28 cellular contexts compared by ENCODE assay signal in genomic region chr19:15864824-15865223, GRCh38. TPM values are rescaled to one million over a fixed set of nuclear protein-coding genes. Genes with fewer than 3 reads are reported as not detected.
"Had no signal": no experiment of that assay in that cellular context is flagged by ENCODE, and none has a peak within 500 bp of the region (broad histone marks: within the 10 kb centered on the region; RNA-seq: fewer than 3 reads in every experiment).

No MANE protein-coding gene starts in this region.

- H3K27ac ChIP-seq: brain microvascular endothelial cell, cardiac muscle cell, RWPE1, SJCRH30, VCaP had no signal

- DNase-seq: activated CD4-positive, alpha-beta memory T cell treated with anti-CD3 and anti-CD28 coated beads for 36 hours; activated CD4-positive, alpha-beta T cell treated with anti-CD3 and anti-CD28 coated beads, Interleukin-2, amount 10 ng/mL, durations not matched to agents 7 days and 5 days; activated CD4-positive, CD25-positive, alpha-beta regulatory T cell; activated CD8-positive, alpha-beta memory T cell treated with anti-CD3 and anti-CD28 coated beads, Interleukin-2, amount 50 U/mL, for 4 hours; activated gamma-delta T cell treated with Interleukin-2 at 50 U/mL for 16 hours; activated naive CD4-positive, alpha-beta T cell treated with anti-CD3 and anti-CD28 coated beads, Interleukin-2, amount 10 ng/mL, durations not matched to agents 7 days and 5 days; activated naive CD8-positive, alpha-beta T cell treated with anti-CD3 and anti-CD28 coated beads for 36 hours; activated T-cell treated with anti-CD3 and anti-CD28 coated beads, Interleukin-2, amount 50 U/mL, for 72 hours; brain microvascular endothelial cell; Kasumi-1; NCI-H1048; NCI-H146; NCI-H187 treated with DMSO at 0.1 percent for 48 hours; NCI-H2081 treated with DMSO at 0.1 percent for 48 hours; NCI-H446; NCI-H524; Right ventricle myocardium superior; SJCRH30; SK-N-SH; SW 1271 had no signal

- H3K4me3 Mint-ChIP-seq: activated CD4-positive, alpha-beta memory T cell treated with anti-CD3 and anti-CD28 coated beads for 36 hours; activated CD4-positive, alpha-beta T cell treated with anti-CD3 and anti-CD28 coated beads, Interleukin-2, amount 10 ng/mL, durations not matched to agents 7 days and 5 days; activated naive CD4-positive, alpha-beta T cell treated with anti-CD3 and anti-CD28 coated beads, Interleukin-2, amount 10 ng/mL, durations not matched to agents 7 days and 5 days; activated naive CD8-positive, alpha-beta T cell treated with anti-CD3 and anti-CD28 coated beads for 36 hours; activated T-cell treated with anti-CD3 and anti-CD28 coated beads, Interleukin-2, amount 50 U/mL, for 72 hours had no signal

- H3K9me3 ChIP-seq: SJCRH30, SK-N-SH had no signal

- H3K4me1 Mint-ChIP-seq: activated naive CD4-positive, alpha-beta T cell treated with anti-CD3 and anti-CD28 coated beads, Interleukin-2, amount 10 ng/mL, durations not matched to agents 7 days and 5 days; activated naive CD8-positive, alpha-beta T cell treated with anti-CD3 and anti-CD28 coated beads for 36 hours had no signal

- H3K36me3 ChIP-seq: brain microvascular endothelial cell, cardiac muscle cell, SJCRH30 had no signal

- H3K36me3 Mint-ChIP-seq: activated CD4-positive, alpha-beta memory T cell treated with anti-CD3 and anti-CD28 coated beads for 36 hours; activated naive CD4-positive, alpha-beta T cell treated with anti-CD3 and anti-CD28 coated beads, Interleukin-2, amount 10 ng/mL, durations not matched to agents 7 days and 5 days; activated naive CD8-positive, alpha-beta T cell treated with anti-CD3 and anti-CD28 coated beads for 36 hours had no signal

- H3K9me3 Mint-ChIP-seq: activated CD4-positive, alpha-beta memory T cell treated with anti-CD3 and anti-CD28 coated beads for 36 hours; activated CD4-positive, alpha-beta T cell treated with anti-CD3 and anti-CD28 coated beads, Interleukin-2, amount 10 ng/mL, durations not matched to agents 7 days and 5 days; activated naive CD4-positive, alpha-beta T cell treated with anti-CD3 and anti-CD28 coated beads, Interleukin-2, amount 10 ng/mL, durations not matched to agents 7 days and 5 days; activated naive CD8-positive, alpha-beta T cell treated with anti-CD3 and anti-CD28 coated beads for 36 hours; activated T-cell treated with anti-CD3 and anti-CD28 coated beads, Interleukin-2, amount 50 U/mL, for 72 hours; activated T-helper 2 cell treated with anti-CD3 and anti-CD28 coated beads, Interferon-gamma antibody, Interleukin-2, Interleukin-4, amounts not matched to agents 10 μg/mL and 5 μg/mL and 100 μg/mL, durations not matched to agents 14 hours and 24 hours and 36 hours had no signal

- ATAC-seq: activated T-cell treated with anti-CD3 and anti-CD28 coated beads, Interleukin-2, amount 50 U/mL, for 72 hours; Panc1 had no signal

- H3K27ac Mint-ChIP-seq: activated CD4-positive, alpha-beta memory T cell treated with anti-CD3 and anti-CD28 coated beads for 36 hours; activated CD4-positive, alpha-beta T cell treated with anti-CD3 and anti-CD28 coated beads, Interleukin-2, amount 10 ng/mL, durations not matched to agents 7 days and 5 days; activated naive CD4-positive, alpha-beta T cell treated with anti-CD3 and anti-CD28 coated beads, Interleukin-2, amount 10 ng/mL, durations not matched to agents 7 days and 5 days; activated naive CD8-positive, alpha-beta T cell treated with anti-CD3 and anti-CD28 coated beads for 36 hours; activated T-cell treated with anti-CD3 and anti-CD28 coated beads, Interleukin-2, amount 50 U/mL, for 72 hours; activated T-helper 2 cell treated with anti-CD3 and anti-CD28 coated beads, Interferon-gamma antibody, Interleukin-2, Interleukin-4, amounts not matched to agents 10 μg/mL and 5 μg/mL and 100 μg/mL, durations not matched to agents 14 hours and 24 hours and 36 hours had no signal

- H3K27me3 Mint-ChIP-seq: activated naive CD8-positive, alpha-beta T cell treated with anti-CD3 and anti-CD28 coated beads for 36 hours had no signal

RNA-seq across cellular contexts. Expression of gene CYP4F2, which starts 33.0 kb away (rescaled TPM):
- total RNA-seq: activated CD4-positive, alpha-beta memory T cell treated with anti-CD3 and anti-CD28 coated beads for 36 hours; activated CD4-positive, alpha-beta T cell treated with anti-CD3 and anti-CD28 coated beads, Interleukin-2, amount 10 ng/mL, durations not matched to agents 7 days and 5 days; activated T-helper 2 cell treated with anti-CD3 and anti-CD28 coated beads, Interferon-gamma antibody, Interleukin-2, Interleukin-4, amounts not matched to agents 10 μg/mL and 5 μg/mL and 100 μg/mL, durations not matched to agents 14 hours and 24 hours and 36 hours; cardiac muscle cell; OCI-LY7; Right ventricle myocardium superior; SJCRH30; T-helper 1 cell treated with Interleukin-12 subunit alpha and Interleukin-12 subunit beta and Interleukin-4 antibody, amounts not matched to agents 30 ng/mL and 1 ng/mL, for 36 hours had no signal

RNA-seq across cellular contexts. Expression of gene OR10H1, which starts 49.4 kb away (rescaled TPM):
- total RNA-seq: activated CD4-positive, alpha-beta memory T cell treated with anti-CD3 and anti-CD28 coated beads for 36 hours; activated CD4-positive, alpha-beta T cell treated with anti-CD3 and anti-CD28 coated beads, Interleukin-2, amount 10 ng/mL, durations not matched to agents 7 days and 5 days; activated CD8-positive, alpha-beta memory T cell treated with anti-CD3 and anti-CD28 coated beads for 36 hours; activated naive CD8-positive, alpha-beta T cell treated with anti-CD3 and anti-CD28 coated beads for 36 hours; activated T-helper 2 cell treated with anti-CD3 and anti-CD28 coated beads, Interferon-gamma antibody, Interleukin-2, Interleukin-4, amounts not matched to agents 10 μg/mL and 5 μg/mL and 100 μg/mL, durations not matched to agents 14 hours and 24 hours and 36 hours; cardiac muscle cell; Right ventricle myocardium superior; SJCRH30 had no signal
